In the genomic region with DNA sequence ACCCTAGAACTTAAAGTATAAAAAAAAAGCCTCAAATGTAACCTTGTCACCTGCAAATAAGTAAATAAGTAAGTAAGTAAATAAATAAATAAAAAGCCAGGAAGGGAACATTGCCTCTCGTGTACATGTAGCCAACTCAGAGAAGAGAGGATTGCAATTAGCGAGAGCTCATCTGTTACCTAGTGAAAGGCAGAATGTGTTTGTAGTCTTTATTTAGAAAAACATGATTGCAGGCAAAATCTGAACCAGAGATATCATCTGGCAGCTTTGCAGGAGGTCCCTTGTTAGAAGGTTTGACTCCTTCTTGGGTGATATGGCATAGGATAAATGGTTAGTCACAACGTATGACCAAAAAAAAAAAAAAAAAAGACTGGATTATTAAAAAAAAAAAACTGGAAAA, we compare ENCODE assay signal across 21 cellular contexts.
DNase-seq lines count a peak whose midpoint lies in the region; TF ChIP-seq lines count a peak whose summit lies in the region.
"Had no signal": no experiment of that assay in that cellular context is flagged by ENCODE, and none has a peak within 500 bp of the region (broad histone marks: within the 10 kb centered on the region; RNA-seq: fewer than 3 reads in every experiment).

No MANE protein-coding gene starts in this region.

- no peak for TF ChIP-seq RAD21 in SK-N-SH (IDR thresholded peaks at IDR 0.05; ENCODE audit: low read length)

- TF ChIP-seq EP300 in SK-N-SH (IDR thresholded peaks at IDR 0.05; ENCODE audit: borderline replicate concordance in 1 of 2, low read depth in 1 of 2, low read length in 1 of 2) = no peak

- H3K4me1 ChIP-seq in SK-N-SH (ENCODE audit: control insufficient read depth in 1 of 2, insufficient read depth in 2 of 2, low read depth in 1 of 2, low read length in 1 of 2) = no peaks in the 10 kb centered on the region; a peak in 1 of 4 replicates

- POLR2A ChIA-PET in SK-N-SH (lab: Yijun Ruan, JAX) = no interaction called here

- H2AFZ ChIP-seq in SK-N-SH (ENCODE audit: low read depth) = no peak overlapping the region

- H3K9me3 ChIP-seq in SK-N-SH = no peaks in the 10 kb centered on the region
- H3K9me3 ChIP-seq: BLaER1 treated with 17β-estradiol and CSF1 and Interleukin-3, amounts not matched to agents 10 nM and 100 nM had no signal

- DNase-seq in NCI-H2171 treated with DMSO at 0.1 percent for 48 hours (lab: John Stamatoyannopoulos, UW) (peak; percentile 18), NCI-H2171 (lab: John Stamatoyannopoulos, UW) (no peak), Ammon's horn (ENCODE audit: low spot score) (peak; percentile 25), G401 (ENCODE audit: low spot score) (peak; percentile 89), cerebellum (ENCODE audit: low spot score) (peak; percentile 81), OCI-M1 (lab: John Stamatoyannopoulos, UW) (no peak), SK-N-SH (no peak)
- DNase-seq: 8988T; ACHN; CD4-positive, alpha-beta T cell; CD8-positive, alpha-beta T cell; COR-L47; DMS 273 treated with DMSO at 0.1 percent for 48 hours; DMS153; DMS53; DMS79; DND-41; EL; GF-D8 had no signal

- H3K9ac ChIP-seq in SK-N-SH = no peak overlapping the region
- H3K9ac ChIP-seq: BLaER1 treated with 17β-estradiol and CSF1 and Interleukin-3, amounts not matched to agents 10 nM and 100 nM had no signal

- H3K79me2 ChIP-seq in SK-N-SH (ENCODE audit: insufficient read depth) = no peaks in the 10 kb centered on the region

- in situ Hi-C loops in G401 (cut with HindIII; ENCODE audit: low sequenced_read_pairs) = no loop called here

- CTCF ChIA-PET in SK-N-SH (lab: Yijun Ruan, JAX) = no interaction called here

- no peak overlapping the region for H3K4me3 ChIP-seq in SK-N-SH (ENCODE audit: low read depth in 2 of 2, low read length in 1 of 2)
- H3K4me3 ChIP-seq: BLaER1 treated with 17β-estradiol and CSF1 and Interleukin-3, amounts not matched to agents 10 nM and 100 nM had no signal

- no peak for TF ChIP-seq CTCF in SK-N-SH (IDR thresholded peaks at IDR 0.05)

- H4K20me1 ChIP-seq in SK-N-SH (ENCODE audit: insufficient read depth) = no peaks in the 10 kb centered on the region
- H4K20me1 ChIP-seq: BLaER1 treated with 17β-estradiol and CSF1 and Interleukin-3, amounts not matched to agents 10 nM and 100 nM had no signal

- H3K27ac ChIP-seq in SK-N-SH (ENCODE audit: low read depth in 2 of 2, low read length in 1 of 2) = no peak overlapping the region
- H3K27ac ChIP-seq: BLaER1 treated with 17β-estradiol and CSF1 and Interleukin-3, amounts not matched to agents 10 nM and 100 nM; C4-2B had no signal

- 54% methylated on average over 3 of the region's 3 CpGs for WGBS in SK-N-SH (ENCODE audit: low lambda C conversion rate)

- H3K36me3 ChIP-seq in SK-N-SH (replicated peaks in 1 of 2; ENCODE audit: control insufficient read depth in 1 of 2, insufficient read depth in 2 of 2, low read length in 1 of 2) = no peaks in the 10 kb centered on the region
- H3K36me3 ChIP-seq: BLaER1 treated with 17β-estradiol and CSF1 and Interleukin-3, amounts not matched to agents 10 nM and 100 nM had no signal

- H3K27me3 ChIP-seq in SK-N-SH (ENCODE audit: insufficient read depth) = no peaks in the 10 kb centered on the region
- H3K27me3 ChIP-seq: BLaER1 treated with 17β-estradiol and CSF1 and Interleukin-3, amounts not matched to agents 10 nM and 100 nM had no signal

- H3K4me2 ChIP-seq in SK-N-SH = no peak overlapping the region
- H3K4me2 ChIP-seq: BLaER1 treated with 17β-estradiol and CSF1 and Interleukin-3, amounts not matched to agents 10 nM and 100 nM had no signal

- H3F3A ChIP-seq in SK-N-SH (replicated peaks; ENCODE audit: insufficient read depth) = no peaks in the 10 kb centered on the region

- H3K9me2 ChIP-seq in SK-N-SH = no peaks in the 10 kb centered on the region

TF ChIP-seq in SK-N-SH, 30 proteins besides CTCF, POLR2A, EP300 and RAD21:
- TF ChIP-seq, protein P1, sequence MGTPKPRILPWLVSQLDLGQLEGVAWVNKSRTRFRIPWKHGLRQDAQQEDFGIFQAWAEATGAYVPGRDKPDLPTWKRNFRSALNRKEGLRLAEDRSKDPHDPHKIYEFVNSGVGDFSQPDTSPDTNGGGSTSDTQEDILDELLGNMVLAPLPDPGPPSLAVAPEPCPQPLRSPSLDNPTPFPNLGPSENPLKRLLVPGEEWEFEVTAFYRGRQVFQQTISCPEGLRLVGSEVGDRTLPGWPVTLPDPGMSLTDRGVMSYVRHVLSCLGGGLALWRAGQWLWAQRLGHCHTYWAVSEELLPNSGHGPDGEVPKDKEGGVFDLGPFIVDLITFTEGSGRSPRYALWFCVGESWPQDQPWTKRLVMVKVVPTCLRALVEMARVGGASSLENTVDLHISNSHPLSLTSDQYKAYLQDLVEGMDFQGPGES (IDR thresholded peaks at IDR 0.05; ENCODE audit: low read depth, low read length) = no peak
- TF ChIP-seq, protein P2, sequence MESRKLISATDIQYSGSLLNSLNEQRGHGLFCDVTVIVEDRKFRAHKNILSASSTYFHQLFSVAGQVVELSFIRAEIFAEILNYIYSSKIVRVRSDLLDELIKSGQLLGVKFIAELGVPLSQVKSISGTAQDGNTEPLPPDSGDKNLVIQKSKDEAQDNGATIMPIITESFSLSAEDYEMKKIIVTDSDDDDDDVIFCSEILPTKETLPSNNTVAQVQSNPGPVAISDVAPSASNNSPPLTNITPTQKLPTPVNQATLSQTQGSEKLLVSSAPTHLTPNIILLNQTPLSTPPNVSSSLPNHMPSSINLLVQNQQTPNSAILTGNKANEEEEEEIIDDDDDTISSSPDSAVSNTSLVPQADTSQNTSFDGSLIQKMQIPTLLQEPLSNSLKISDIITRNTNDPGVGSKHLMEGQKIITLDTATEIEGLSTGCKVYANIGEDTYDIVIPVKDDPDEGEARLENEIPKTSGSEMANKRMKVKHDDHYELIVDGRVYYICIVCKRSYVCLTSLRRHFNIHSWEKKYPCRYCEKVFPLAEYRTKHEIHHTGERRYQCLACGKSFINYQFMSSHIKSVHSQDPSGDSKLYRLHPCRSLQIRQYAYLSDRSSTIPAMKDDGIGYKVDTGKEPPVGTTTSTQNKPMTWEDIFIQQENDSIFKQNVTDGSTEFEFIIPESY (IDR thresholded peaks at IDR 0.05; ENCODE audit: borderline replicate concordance, low read depth) = no peak
- no peak for TF ChIP-seq MXI1 (IDR thresholded peaks at IDR 0.05; ENCODE audit: low read depth, low read length)
- no peak for TF ChIP-seq NFIC (IDR thresholded peaks at IDR 0.05; ENCODE audit: borderline replicate concordance)
- TF ChIP-seq SMC3 (IDR thresholded peaks at IDR 0.05; ENCODE audit: low read depth, low read length) = no peak

Comparison
In these comparisons a context has a peak if more than half of its experiments do, and no peak if none do; other contexts are left out.
1. DNase-seq: peak in NCI-H2171 treated with DMSO at 0.1 percent for 48 hours (single experiment), Ammon's horn (single experiment), G401 (single experiment) and cerebellum (single experiment); none in NCI-H2171 (single experiment), OCI-M1 (single experiment) and SK-N-SH (single experiment).